1 cellular context compared by ENCODE assay signal in genomic region chr1:1599919-1600860, GRCh38.
TF ChIP-seq lines count a peak whose summit lies in the region.

TSS of gene FNDC10 (minus strand) at chr1:1600135. CDS start at chr1:1600015, 120 bp downstream.

TF ChIP-seq in SK-N-SH, 30 proteins besides CTCF, POLR2A, EP300 and RAD21:
- TF ChIP-seq REST (IDR thresholded peaks at IDR 0.05; ENCODE audit: low read depth, low read length) (peak; percentile 38; the same call in 1 of the 2 replicates), TCF12 (IDR thresholded peaks at IDR 0.05) (no peak)
TF ChIP-seq in SK-N-SH: peak in this region for 1.
